17 cellular contexts compared by ENCODE assay signal in genomic region chr9:28839778-28840430, GRCh38.
DNase-seq lines count a peak whose midpoint lies in the region; ATAC-seq and TF ChIP-seq lines count a peak whose summit lies in the region.
"Had no signal": no experiment of that assay in that cellular context is flagged by ENCODE, and none has a peak within 500 bp of the region (broad histone marks: within the 10 kb centered on the region; RNA-seq: fewer than 3 reads in every experiment).

No MANE protein-coding gene starts in this region.

- no peaks in the 10 kb centered on the region for H3K4me1 ChIP-seq in neuronal stem cell (ENCODE audit: control insufficient read depth in 2 of 2, insufficient read depth in 1 of 2, low read depth in 1 of 2, low read length in 2 of 2)
- no peaks in the 10 kb centered on the region for H3K4me1 ChIP-seq in upper lobe of left lung
- H3K4me1 ChIP-seq: A549, BLaER1 had no signal

- peak overlapping the region; percentile 76 for H3K4ac ChIP-seq in neuronal stem cell (ENCODE audit: low read length)

- H3K18ac ChIP-seq in neuronal stem cell (ENCODE audit: low read length), result peak overlapping the region; percentile 24

- H3K4me1 Mint-ChIP-seq in stimulated activated naive CD8-positive, alpha-beta T cell treated with anti-CD3 and anti-CD28 coated beads, Interleukin-15, amount 100 ng/mL, for 72 hours, result no peaks in the 10 kb centered on the region
- H3K4me1 Mint-ChIP-seq: CD14-positive monocyte; CD4-positive, alpha-beta memory T cell; H9 had no signal

- H3K9me3 ChIP-seq in neuronal stem cell (replicated peaks in 1 of 2; ENCODE audit: control insufficient read depth in 2 of 2, insufficient read depth in 1 of 2, low read depth in 1 of 2, low read length in 2 of 2) (peaks cover 5 to 8% of the 10 kb centered on the region in 2 donors), upper lobe of left lung (peaks cover 0 to 18% (median 0%) of the 10 kb centered on the region in 4 donors)

- H2BK5ac ChIP-seq in neuronal stem cell (ENCODE audit: low read length), result no peak overlapping the region

- H3K36me3 ChIP-seq in neuronal stem cell (replicated peaks in 1 of 2; ENCODE audit: control insufficient read depth in 2 of 2, insufficient read depth in 2 of 2, low read length in 2 of 2) (no peaks in the 10 kb centered on the region), upper lobe of left lung (no peaks in the 10 kb centered on the region)
- H3K36me3 ChIP-seq: BLaER1 had no signal

- DNase-seq in stimulated activated naive CD8-positive, alpha-beta T cell treated with anti-CD3 and anti-CD28 coated beads, Interleukin-15, Interleukin-2, amounts not matched to agents 100 U/mL and 50 U/mL, for 24 hours, result no peak
- no peak for DNase-seq in stimulated activated naive CD8-positive, alpha-beta T cell treated with anti-CD3 and anti-CD28 coated beads, Interleukin-15, amount 100 ng/mL, for 72 hours
- DNase-seq in neuronal stem cell (ENCODE audit: low spot score) (no peak), upper lobe of left lung (peak in 1 of 2 donors; percentile 51), sciatic nerve (ENCODE audit: low spot score) (no peak), UCSD-AML1 (lab: John Stamatoyannopoulos, UW; ENCODE audit: unreplicated experiment) (no peak), LoVo (ENCODE audit: low spot score) (no peak)
- DNase-seq: CD4-positive, alpha-beta memory T cell; DMS79 treated with DMSO at 0.1 percent for 48 hours; GF-D8; GOT3; H9 had no signal

- H3K14ac ChIP-seq in neuronal stem cell (ENCODE audit: low read length), result no peak overlapping the region

- H4K8ac ChIP-seq in neuronal stem cell (ENCODE audit: low read depth, low read length), result no peak overlapping the region

- H2BK12ac ChIP-seq in neuronal stem cell (ENCODE audit: low read length), result no peak overlapping the region

- no peak overlapping the region for H3K4me3 Mint-ChIP-seq in stimulated activated naive CD8-positive, alpha-beta T cell treated with anti-CD3 and anti-CD28 coated beads, Interleukin-15, amount 100 ng/mL, for 72 hours
- H3K4me3 Mint-ChIP-seq: CD14-positive monocyte; CD4-positive, alpha-beta memory T cell; H9 had no signal

- intact Hi-C loops in sciatic nerve (cut with DNase I), result loop anchor here (10.0 kb wide), 1 partner anchor 795 kb away; no protein-coding TSS in a partner anchor

- no peak overlapping the region for H4K91ac ChIP-seq in neuronal stem cell (ENCODE audit: low read depth, low read length, poor library complexity)

- ATAC-seq in stimulated activated naive CD8-positive, alpha-beta T cell treated with anti-CD3 and anti-CD28 coated beads, Interleukin-15, Interleukin-2, amounts not matched to agents 100 U/mL and 50 U/mL, for 24 hours, result peak; percentile 19
- ATAC-seq in stimulated activated naive CD8-positive, alpha-beta T cell treated with anti-CD3 and anti-CD28 coated beads, Interleukin-15, amount 100 ng/mL, for 72 hours, result no peak
- peak; percentile 23 to 43 for ATAC-seq in upper lobe of left lung (ENCODE audit: low FRiP score in 2 of 2)
- no peak for ATAC-seq in sciatic nerve
- ATAC-seq: A549, HepG2 had no signal

- WGBS in neuronal stem cell (ENCODE audit: extremely low coverage in 2 of 2, insufficient read length in 2 of 2, insufficient replicate concordance in 1 of 2), 2 donors, result no CpG with 5 or more reads among the region's 9 CpGs
- WGBS in upper lobe of left lung, 2 donors, result 93% methylated on average over 7 to 9 of the region's 9 CpGs

- no peak overlapping the region for H3K23ac ChIP-seq in neuronal stem cell (ENCODE audit: low read depth, low read length, poor library complexity)

- no peak overlapping the region for H2BK15ac ChIP-seq in neuronal stem cell (ENCODE audit: low read length)

- H2AFZ ChIP-seq in neuronal stem cell (ENCODE audit: low read length), result no peak overlapping the region

- H3K27ac ChIP-seq in neuronal stem cell (replicated peaks; ENCODE audit: low read length) (no peak overlapping the region), upper lobe of left lung (no peak overlapping the region)
- H3K27ac ChIP-seq: 22Rv1, A549, BLaER1 had no signal

- H3K4me3 ChIP-seq in neuronal stem cell (ENCODE audit: low read length in 2 of 2) (peak overlapping the region in 1 of 2 donors; percentile 24), upper lobe of left lung (no peak overlapping the region)
- H3K4me3 ChIP-seq: A549, BLaER1 had no signal

- H3K27me3 Mint-ChIP-seq in stimulated activated naive CD8-positive, alpha-beta T cell treated with anti-CD3 and anti-CD28 coated beads, Interleukin-15, amount 100 ng/mL, for 72 hours, result no peaks in the 10 kb centered on the region
- H3K27me3 Mint-ChIP-seq: CD4-positive, alpha-beta memory T cell had no signal

- no peak overlapping the region for H3K27ac Mint-ChIP-seq in stimulated activated naive CD8-positive, alpha-beta T cell treated with anti-CD3 and anti-CD28 coated beads, Interleukin-15, amount 100 ng/mL, for 72 hours
- H3K27ac Mint-ChIP-seq: CD14-positive monocyte; CD4-positive, alpha-beta memory T cell; H9 had no signal

- TF ChIP-seq CTCF in upper lobe of left lung (IDR thresholded peaks at IDR 0.05), result no peak

- no peaks in the 10 kb centered on the region for H3K79me1 ChIP-seq in neuronal stem cell (ENCODE audit: low read depth, low read length)

- H2AK5ac ChIP-seq in neuronal stem cell (ENCODE audit: low read depth, low read length), result no peak overlapping the region

- peaks cover 7 to 9% of the 10 kb centered on the region in 2 donors for H3K9me3 Mint-ChIP-seq in stimulated activated naive CD8-positive, alpha-beta T cell treated with anti-CD3 and anti-CD28 coated beads, Interleukin-15, amount 100 ng/mL, for 72 hours

- H3K9ac ChIP-seq in neuronal stem cell (ENCODE audit: low read depth, low read length, poor library complexity), result no peak overlapping the region
- H3K9ac ChIP-seq: BLaER1 had no signal

- H3K4me2 ChIP-seq in neuronal stem cell (ENCODE audit: insufficient read depth, low read length, poor library complexity, severe bottlenecking), result no peak overlapping the region
- H3K4me2 ChIP-seq: A549, BLaER1 had no signal

- H2BK120ac ChIP-seq in neuronal stem cell (ENCODE audit: low read depth, low read length), result no peak overlapping the region

- TF ChIP-seq EP300 in upper lobe of left lung (IDR thresholded peaks at IDR 0.05), result no peak

- no peak for TF ChIP-seq POLR2A in upper lobe of left lung (IDR thresholded peaks at IDR 0.05)

- H3K27me3 ChIP-seq in neuronal stem cell (ENCODE audit: control insufficient read depth in 3 of 3, insufficient read depth in 3 of 3, low read depth in 1 of 3, low read length in 3 of 3) (no peaks in the 10 kb centered on the region), upper lobe of left lung (no peaks in the 10 kb centered on the region)
- H3K27me3 ChIP-seq: BLaER1 had no signal

Comparison
In these comparisons a context has a peak if more than half of its experiments do, and no peak if none do; other contexts are left out.
1. ATAC-seq: peak in stimulated activated naive CD8-positive, alpha-beta T cell treated with anti-CD3 and anti-CD28 coated beads, Interleukin-15, Interleukin-2, amounts not matched to agents 100 U/mL and 50 U/mL, for 24 hours (single experiment) and upper lobe of left lung (2 of 2); none in stimulated activated naive CD8-positive, alpha-beta T cell treated with anti-CD3 and anti-CD28 coated beads, Interleukin-15, amount 100 ng/mL, for 72 hours (single experiment) and sciatic nerve (single experiment).